Comparison of ENCODE assay signal across 8 cellular contexts in the genomic region with DNA sequence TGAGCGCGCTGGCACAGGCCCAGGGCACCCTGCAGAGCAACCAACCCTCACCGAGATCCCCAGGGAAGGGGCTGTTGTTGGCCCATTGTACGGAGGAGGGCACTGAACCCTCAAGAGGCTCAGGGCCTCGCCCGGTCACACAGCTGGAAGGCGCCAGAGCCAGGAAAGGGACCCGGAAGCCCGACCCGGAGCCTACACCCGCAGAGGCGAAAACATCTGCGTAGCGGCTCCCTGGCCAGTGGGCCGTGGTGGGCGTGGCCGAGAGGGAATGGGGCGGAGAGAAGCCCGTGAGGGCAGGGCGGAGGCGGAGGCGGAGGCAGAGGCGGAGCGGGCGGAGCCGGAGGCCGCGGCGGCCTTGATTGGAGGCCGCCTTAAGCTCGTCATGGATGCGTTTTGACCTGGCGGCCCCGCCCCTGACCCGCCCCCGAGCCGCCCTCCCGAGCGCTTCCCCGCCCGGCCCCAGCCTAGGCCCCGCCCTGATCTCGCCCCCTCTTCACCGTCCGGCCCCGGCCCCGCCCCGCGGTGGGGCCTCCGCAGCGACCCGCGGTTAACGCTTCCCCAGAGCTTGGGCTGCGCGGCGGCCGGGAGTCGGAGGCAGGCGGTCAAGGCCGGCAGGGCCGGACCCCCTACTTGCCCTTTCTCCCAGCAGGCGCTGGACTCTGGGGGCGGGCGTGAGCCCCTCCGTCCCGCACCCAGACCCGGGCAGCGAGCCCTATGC. TPM values are rescaled to one million over a fixed set of nuclear protein-coding genes. Genes with fewer than 3 reads are reported as not detected.
A peak's percentile ranks its signal among the peaks of the same experiment; 100 is the strongest.
DNase-seq lines count a peak whose midpoint lies in the region; ATAC-seq and TF ChIP-seq lines count a peak whose summit lies in the region.

No MANE protein-coding gene starts in this region.

- no peaks in the 10 kb centered on the region for H3K9me2 ChIP-seq in OCI-LY7 (ENCODE audit: insufficient read depth, low read length)

- TF ChIP-seq CTCF in OCI-LY7 (conservative IDR thresholded peaks at IDR 0.05; ENCODE audit: low read length), result no peak

- peak; percentile 82 for DNase-seq in DMS 273 treated with DMSO at 0.1 percent for 48 hours (lab: John Stamatoyannopoulos, UW)
- DNase-seq in HuH-7.5 (ENCODE audit: low spot score), result peak; percentile 96
- peak; percentile 95 for DNase-seq in OCI-LY7 (ENCODE audit: low spot score)
- peak; percentile 87 for DNase-seq in activated T-cell treated with anti-CD3 and anti-CD28 coated beads for 4 hours
- DNase-seq in epithelial cell of prostate (ENCODE audit: low read depth, low spot score), result peak; percentile 41
- DNase-seq in stimulated activated CD8-positive, alpha-beta memory T cell treated with anti-CD3 and anti-CD28 coated beads, Interleukin-4, amount 100 ng/mL, for 24 hours (ENCODE audit: low read depth), result peak; percentile 87

- peaks cover 17% of the 10 kb centered on the region; the same call in 1 of the 2 replicates for H3K36me3 ChIP-seq in OCI-LY7 (ENCODE audit: insufficient read depth, low read length)
- H3K36me3 ChIP-seq in mucosa of rectum (ENCODE audit: control insufficient read depth in 2 of 2, insufficient read depth in 2 of 2, low read length in 2 of 2), result peaks cover 5% of the 10 kb centered on the region in 2 donors

- H3K79me2 ChIP-seq in OCI-LY7 (ENCODE audit: insufficient read depth, low read depth, low read length), result peaks cover 8% of the 10 kb centered on the region; the same call in 1 of the 2 replicates

- H2AFZ ChIP-seq in OCI-LY7 (ENCODE audit: low read length), result peak overlapping the region; percentile 75

- peak overlapping the region; percentile 78 for H3K4me2 ChIP-seq in OCI-LY7 (ENCODE audit: low read length)

- no peaks in the 10 kb centered on the region for H3K27me3 ChIP-seq in mucosa of rectum (ENCODE audit: control insufficient read depth in 2 of 2, insufficient read depth in 2 of 2, low read length in 2 of 2)

- peak overlapping the region; percentile 83 for H3K27ac ChIP-seq in OCI-LY7 (ENCODE audit: low read depth, low read length, poor library complexity, severe bottlenecking)
- H3K27ac ChIP-seq in epithelial cell of prostate, result peak overlapping the region; percentile 69
- peak overlapping the region; percentile 89 to 95 for H3K27ac ChIP-seq in mucosa of rectum (ENCODE audit: low read depth in 2 of 2, low read length in 2 of 2)

- H4K20me1 ChIP-seq in OCI-LY7 (ENCODE audit: insufficient read depth, low read length), result no peaks in the 10 kb centered on the region

- H3K4me1 ChIP-seq in OCI-LY7 (ENCODE audit: insufficient read depth, low read length, poor library complexity, severe bottlenecking) (peaks cover 47% of the 10 kb centered on the region), mucosa of rectum (ENCODE audit: control insufficient read depth in 2 of 2, insufficient read depth in 2 of 2, low read length in 2 of 2) (peaks cover 36 to 38% of the 10 kb centered on the region in 2 donors)

- H3K4me3 ChIP-seq in OCI-LY7 (ENCODE audit: low read depth, low read length, poor library complexity, severe bottlenecking) (peak overlapping the region; percentile 78), mucosa of rectum (ENCODE audit: low read length in 2 of 2) (peak overlapping the region; percentile 70 to 76)

- intact Hi-C loops in OCI-LY7 (cut with micrococcal nuclease; ENCODE audit: unreplicated experiment), result loop anchor here (5.0 kb wide), 2 partner anchors 142 to 387 kb away; partner anchors contain the start of gene CABLES2

- CTCF ChIA-PET in OCI-LY7 (lab: Charles Lee; ENCODE audit: unreplicated experiment), result interaction anchor here (0.6 kb wide), 1 partner anchor 492 kb away, joined by 5 read pairs; no protein-coding TSS in a partner anchor

- H3K9ac ChIP-seq in mucosa of rectum (ENCODE audit: low read depth in 1 of 2, low read length in 2 of 2), result peak overlapping the region; percentile 85 to 91

- H3K9me3 ChIP-seq in OCI-LY7 (ENCODE audit: low read length) (no peaks in the 10 kb centered on the region), mucosa of rectum (ENCODE audit: control insufficient read depth in 2 of 2, low read length in 2 of 2) (no peaks in the 10 kb centered on the region)

- peak; percentile 61 for ATAC-seq in GM21528 (IDR thresholded peaks at IDR 0.05; ENCODE audit: low FRiP score, unreplicated experiment)

- no TSS peak for BruUV-seq in OCI-LY7 (replicated peaks; lab: Mats Ljungman, UMichigan)

- POLR2A ChIA-PET in OCI-LY7 (lab: Charles Lee), result interaction anchor here (0.8 to 1.2 kb wide), 5 partner anchors 10 to 191 kb away, joined by 3 to 5 read pairs (median 3); partner anchors contain the start of gene SLCO4A1

RNA-seq across cellular contexts. Expression of gene MRGBP, which starts 2.1 kb away (rescaled TPM):
- total RNA-seq in OCI-LY7 (2014; rRNA removed; shearing (Covaris generic)), result 22.2 and 25.1 TPM in 2 replicates
- total RNA-seq in OCI-LY7 (2022), result 19.9 and 22.6 TPM in 2 replicates

RNA-seq across cellular contexts. Expression of gene OGFR, which starts 10.5 kb away (rescaled TPM):
- total RNA-seq in OCI-LY7 (2014; rRNA removed; shearing (Covaris generic)), result 64.8 and 75.6 TPM in 2 replicates
- 66.2 and 69.9 TPM in 2 replicates for total RNA-seq in OCI-LY7 (2022)

RNA-seq across cellular contexts. Expression of gene COL9A3, which starts 22.7 kb away (rescaled TPM):
- 1.0 and 1.7 TPM in 2 replicates for total RNA-seq in OCI-LY7 (2014; rRNA removed; shearing (Covaris generic))
- 5.2 and 6.1 TPM in 2 replicates for total RNA-seq in OCI-LY7 (2022)

Comparison
In these comparisons a context has a peak if more than half of its experiments do, and no peak if none do; other contexts are left out.
1. Peak in every context shown above with its lines: DNase-seq, ATAC-seq, H3K4me3 ChIP-seq and H3K27ac ChIP-seq.
2. DNase-seq: peak in every context shown above with its lines; median percentile 96 in HuH-7.5; 95 in OCI-LY7; 87 in activated T-cell treated with anti-CD3 and anti-CD28 coated beads for 4 hours; 87 in stimulated activated CD8-positive, alpha-beta memory T cell treated with anti-CD3 and anti-CD28 coated beads, Interleukin-4, amount 100 ng/mL, for 24 hours; 82 in DMS 273 treated with DMSO at 0.1 percent for 48 hours; 41 in epithelial cell of prostate.